Comparison of ENCODE assay signal across 11 cellular contexts in the genomic region with DNA sequence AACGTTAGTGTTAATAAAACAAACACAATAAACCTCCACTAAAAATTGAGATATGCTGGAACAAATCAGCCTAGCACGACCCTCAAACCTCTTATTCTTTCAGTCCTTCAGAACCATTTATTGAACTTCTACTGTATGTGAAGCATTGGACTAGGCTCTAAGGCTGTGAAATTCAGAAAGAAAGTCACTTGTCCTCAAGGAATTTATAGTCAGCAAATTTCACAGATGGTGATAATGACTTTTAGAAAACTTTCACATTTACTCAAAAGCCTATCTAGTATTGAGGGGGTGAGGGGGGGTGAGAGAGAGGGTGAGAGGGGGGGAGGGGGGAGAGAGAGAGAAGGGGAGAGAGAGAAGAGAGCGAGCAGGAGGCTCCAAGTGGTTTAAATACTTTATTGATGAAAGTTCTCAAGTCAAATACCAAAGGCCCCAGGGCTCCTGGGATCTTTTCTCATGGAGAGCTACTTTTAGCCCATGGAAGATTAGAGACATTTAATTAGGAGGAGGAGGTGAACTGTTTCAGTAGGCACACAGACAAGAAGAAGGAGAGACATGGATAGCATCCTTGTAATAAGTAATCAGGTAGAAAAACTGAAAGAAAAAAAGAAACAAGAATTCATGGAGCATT.
"Had no signal": no experiment of that assay in that cellular context is flagged by ENCODE, and none has a peak within 500 bp of the region (broad histone marks: within the 10 kb centered on the region; RNA-seq: fewer than 3 reads in every experiment).

No MANE protein-coding gene starts in this region.

- H3K4me1 ChIP-seq: thyroid gland had no signal

- H3K27me3 ChIP-seq: ovary, thyroid gland had no signal

- H3K36me3 Mint-ChIP-seq: activated naive CD4-positive, alpha-beta T cell treated with anti-CD3 and anti-CD28 coated beads, Interleukin-2, amount 50 U/mL, for 72 hours; stimulated activated naive B cell treated with anti-CD40 and anti-IgM and Interleukin-4, amounts not matched to agents 10 μg/mL and 1 μg/mL and 100 μg/mL, for 72 hours had no signal

- H3K9me3 ChIP-seq: ovary, thyroid gland had no signal

- H3K4me3 ChIP-seq: ovary, thyroid gland had no signal

- H3K4me3 Mint-ChIP-seq: activated CD4-positive, alpha-beta T cell treated with anti-CD3 and anti-CD28 coated beads, Interleukin-2, amount 10 ng/mL, durations not matched to agents 7 days and 5 days; activated T-cell treated with anti-CD3 and anti-CD28 coated beads, Interleukin-2, amount 50 U/mL, for 72 hours; stimulated activated naive B cell treated with anti-CD40 and anti-IgM and Interleukin-4, amounts not matched to agents 10 μg/mL and 1 μg/mL and 100 μg/mL, for 72 hours had no signal

- H3K9me3 Mint-ChIP-seq: activated CD4-positive, alpha-beta T cell treated with anti-CD3 and anti-CD28 coated beads, Interleukin-2, amount 10 ng/mL, durations not matched to agents 7 days and 5 days; activated naive CD4-positive, alpha-beta T cell treated with anti-CD3 and anti-CD28 coated beads, Interleukin-2, amount 50 U/mL, for 72 hours; activated T-cell treated with anti-CD3 and anti-CD28 coated beads, Interleukin-2, amount 50 U/mL, for 72 hours; stimulated activated naive B cell treated with anti-CD40 and anti-IgM and Interleukin-4, amounts not matched to agents 10 μg/mL and 1 μg/mL and 100 μg/mL, for 72 hours had no signal

- DNase-seq: activated CD4-positive, alpha-beta T cell treated with anti-CD3 and anti-CD28 coated beads, Interleukin-2, amount 10 ng/mL, durations not matched to agents 7 days and 5 days; activated CD8-positive, alpha-beta memory T cell treated with anti-CD3 and anti-CD28 coated beads, Interleukin-2, amount 50 U/mL, for 48 hours; activated gamma-delta T cell; activated T-cell treated with anti-CD3 and anti-CD28 coated beads, Interleukin-2, amount 50 U/mL, for 72 hours; amniotic stem cell; caudate nucleus; ovary; stimulated activated CD4-positive, alpha-beta T cell treated with anti-CD3 and anti-CD28 coated beads, Interleukin-2, amount 100 ng/mL, for 48 hours; stimulated activated naive B cell treated with anti-CD40 and anti-IgM and Interleukin-4, amounts not matched to agents 10 μg/mL and 1 μg/mL and 100 μg/mL, for 72 hours; thyroid gland had no signal

- H3K27ac ChIP-seq: ovary, thyroid gland had no signal

- H3K27ac Mint-ChIP-seq: activated CD4-positive, alpha-beta T cell treated with anti-CD3 and anti-CD28 coated beads, Interleukin-2, amount 10 ng/mL, durations not matched to agents 7 days and 5 days; activated naive CD4-positive, alpha-beta T cell treated with anti-CD3 and anti-CD28 coated beads, Interleukin-2, amount 50 U/mL, for 72 hours; activated T-cell treated with anti-CD3 and anti-CD28 coated beads, Interleukin-2, amount 50 U/mL, for 72 hours; stimulated activated naive B cell treated with anti-CD40 and anti-IgM and Interleukin-4, amounts not matched to agents 10 μg/mL and 1 μg/mL and 100 μg/mL, for 72 hours had no signal

- H3K36me3 ChIP-seq: ovary, thyroid gland had no signal
